14 cellular contexts compared by ENCODE assay signal in the genomic region with DNA sequence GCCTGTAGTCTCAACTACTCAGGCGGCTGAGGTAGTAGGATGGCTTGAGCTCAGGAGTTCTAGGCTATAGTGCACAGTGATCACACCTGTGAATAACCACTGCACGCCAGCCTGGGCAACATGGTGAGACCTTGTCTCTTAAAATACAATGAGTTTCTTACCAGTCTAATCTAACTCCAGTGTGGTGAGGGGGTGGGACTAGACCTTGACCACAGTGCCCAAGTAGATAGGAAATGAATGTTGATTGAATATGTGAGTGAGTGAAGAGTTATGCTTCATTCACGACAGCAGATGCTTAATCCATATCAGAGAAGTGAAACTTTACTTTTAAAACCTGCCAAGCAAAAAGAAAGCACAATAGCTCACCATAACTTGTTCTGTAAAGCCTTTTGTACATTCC. TPM values are rescaled to one million over a fixed set of nuclear protein-coding genes. Genes with fewer than 3 reads are reported as not detected.
A peak's percentile ranks its signal among the peaks of the same experiment; 100 is the strongest.
DNase-seq lines count a peak whose midpoint lies in the region; ATAC-seq, FAIRE-seq and TF ChIP-seq lines count a peak whose summit lies in the region.
"Had no signal": no experiment of that assay in that cellular context is flagged by ENCODE, and none has a peak within 500 bp of the region (broad histone marks: within the 10 kb centered on the region; RNA-seq: fewer than 3 reads in every experiment).

No MANE protein-coding gene starts in this region.

- TF ChIP-seq CTCF in GM12878 (IDR thresholded peaks at IDR 0.05 in 2 of 3, conservative IDR thresholded peaks at IDR 0.05 in 1 of 3; ENCODE audit: control insufficient read depth in 2 of 3, extremely low read depth in 1 of 3, insufficient read depth in 1 of 3, low read depth in 3 of 3, low read length in 3 of 3) = no peak

- SMC1A ChIA-PET in GM12878 (lab: Charles Lee; ENCODE audit: uncharacterized antibody, unreplicated experiment) = interaction anchor here (0.8 to 2.9 kb wide), 10 partner anchors 10 to 71 kb away, joined by 3 to 15 read pairs (median 3); no protein-coding TSS in a partner anchor

- H2AFZ ChIP-seq in GM12878 (ENCODE audit: control insufficient read depth, low read depth, low read length) = peak overlapping the region; percentile 40; the same call in 1 of the 2 replicates

- WGBS in GM12878 (ENCODE audit: insufficient coverage, insufficient replicate concordance, low lambda C conversion rate, missing lambda C conversion rate) = 4% methylated on average over 3 of the region's 3 CpGs

- H4K20me1 ChIP-seq in GM12878 (ENCODE audit: control insufficient read depth, insufficient read depth) = no peaks in the 10 kb centered on the region

- FAIRE-seq in GM12878 (lab: Jason Lieb, UNC) = peak; percentile 91
- FAIRE-seq: astrocyte had no signal

- POLR2A ChIA-PET in GM12878 (lab: Charles Lee) = interaction anchor here (0.9 to 1.2 kb wide), 2 partner anchors 10 to 13 kb away, joined by 3 to 4 read pairs; no protein-coding TSS in a partner anchor

- H3K36me3 ChIP-seq in GM12878 (ENCODE audit: control insufficient read depth in 2 of 2, insufficient read depth in 2 of 2, low read length in 1 of 2) = no peaks in the 10 kb centered on the region; a peak in 1 of 4 replicates

- no peak overlapping the region for H3K9ac ChIP-seq in GM12878 (ENCODE audit: control insufficient read depth, insufficient read depth, low read length)

- H3K27ac ChIP-seq in GM12878 (ENCODE audit: control insufficient read depth, insufficient read depth) = no peak overlapping the region
- H3K27ac ChIP-seq: C4-2B, heart right ventricle, left ventricle myocardium inferior, neutrophil had no signal

- CTCF ChIA-PET in GM12878 (lab: Yijun Ruan, JAX) = interaction anchor here (0.9 to 1.2 kb wide), 3 partner anchors 11 to 29 kb away, joined by 3 read pairs; a partner anchor contains a TSS

- TF ChIP-seq POLR2A in GM12878 (IDR thresholded peaks at IDR 0.05; ENCODE audit: low read depth, low read length) = no peak

- no peaks in the 10 kb centered on the region for H3K9me3 ChIP-seq in GM12878 (replicated peaks; ENCODE audit: control insufficient read depth, insufficient read depth, low read length)
- H3K9me3 ChIP-seq: heart right ventricle, left ventricle myocardium inferior, neutrophil had no signal

- TF ChIP-seq RAD21 in GM12878 (IDR thresholded peaks at IDR 0.05; ENCODE audit: insufficient read depth, low read depth, low read length) = no peak

- peak overlapping the region; percentile 29; the same call in 1 of the 2 replicates for H3K4me2 ChIP-seq in GM12878 (ENCODE audit: control insufficient read depth, insufficient read depth)

- no peak for TF ChIP-seq EP300 in GM12878 (IDR thresholded peaks at IDR 0.05; ENCODE audit: borderline replicate concordance in 1 of 2, control insufficient read depth in 1 of 2, low read depth in 2 of 2, low read length in 2 of 2)

- in situ Hi-C loops in GM12878 (cut with MboI) = no loop called here

- RAD21 ChIA-PET in GM12878 (lab: Charles Lee; ENCODE audit: unreplicated experiment) = interaction anchor here (1.1 to 1.5 kb wide), 3 partner anchors 13 to 71 kb away, joined by 3 to 5 read pairs (median 4); a partner anchor contains a TSS

- H3K79me2 ChIP-seq in GM12878 (ENCODE audit: control insufficient read depth, insufficient read depth, low read length) = no peaks in the 10 kb centered on the region

- H3K4me3 ChIP-seq in GM12878 = no peak overlapping the region; the same call in 1 of the 2 replicates
- H3K4me3 ChIP-seq: heart right ventricle, left ventricle myocardium inferior had no signal

- DNase-seq in GM12878 (ENCODE audit: low read depth, low spot score) (peak; percentile 62), globus pallidus (ENCODE audit: low spot score) (no peak), NCI-H446 (lab: John Stamatoyannopoulos, UW) (no peak), NCI-H82 treated with DMSO at 0.1 percent for 48 hours (lab: John Stamatoyannopoulos, UW; ENCODE audit: unreplicated experiment) (no peak), SW480 (ENCODE audit: low spot score) (no peak)
- DNase-seq: heart right ventricle, left ventricle myocardium inferior, NCI-H187 had no signal

- H3K27me3 ChIP-seq in GM12878 (replicated peaks in 1 of 2; ENCODE audit: control insufficient read depth in 2 of 2, insufficient read depth in 2 of 2, low read length in 1 of 2) = no peaks in the 10 kb centered on the region
- H3K27me3 ChIP-seq: heart right ventricle, neutrophil had no signal

- ATAC-seq in GM18907 (IDR thresholded peaks at IDR 0.05; ENCODE audit: unreplicated experiment) (peak; percentile 94), GM21717 (IDR thresholded peaks at IDR 0.05; ENCODE audit: unreplicated experiment) (peak; percentile 82), HG03280 (IDR thresholded peaks at IDR 0.05; ENCODE audit: unreplicated experiment) (peak; percentile 75), GM12878 (peak; percentile 97)
- ATAC-seq: heart right ventricle had no signal

- BruUV-seq in GM12878 (replicated peaks; lab: Mats Ljungman, UMichigan) = no TSS peak

- intact Hi-C loops in GM12878 (cut with micrococcal nuclease; ENCODE audit: unreplicated experiment) = no loop called here

- peaks cover 4% of the 10 kb centered on the region; the same call in 1 of the 2 replicates for H3K4me1 ChIP-seq in GM12878 (ENCODE audit: control insufficient read depth, insufficient read depth, low read length)
- H3K4me1 ChIP-seq: heart right ventricle, left ventricle myocardium inferior had no signal

TF ChIP-seq in GM12878, 131 proteins besides CTCF, POLR2A, EP300 and RAD21 (continues in another document):
- TF ChIP-seq, protein P1, sequence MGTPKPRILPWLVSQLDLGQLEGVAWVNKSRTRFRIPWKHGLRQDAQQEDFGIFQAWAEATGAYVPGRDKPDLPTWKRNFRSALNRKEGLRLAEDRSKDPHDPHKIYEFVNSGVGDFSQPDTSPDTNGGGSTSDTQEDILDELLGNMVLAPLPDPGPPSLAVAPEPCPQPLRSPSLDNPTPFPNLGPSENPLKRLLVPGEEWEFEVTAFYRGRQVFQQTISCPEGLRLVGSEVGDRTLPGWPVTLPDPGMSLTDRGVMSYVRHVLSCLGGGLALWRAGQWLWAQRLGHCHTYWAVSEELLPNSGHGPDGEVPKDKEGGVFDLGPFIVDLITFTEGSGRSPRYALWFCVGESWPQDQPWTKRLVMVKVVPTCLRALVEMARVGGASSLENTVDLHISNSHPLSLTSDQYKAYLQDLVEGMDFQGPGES (IDR thresholded peaks at IDR 0.05) = no peak
- TF ChIP-seq RUNX3 (IDR thresholded peaks at IDR 0.05; ENCODE audit: low read length) = peak; percentile 61
- no peak for TF ChIP-seq SMARCA5 (IDR thresholded peaks at IDR 0.05)

RNA-seq across cellular contexts. Expression of a gene that starts 11.2 kb away (rescaled TPM):
- 3.0 and 4.2 TPM in 2 replicates for total RNA-seq in GM12878 (2013; cell fraction: nucleolus; rRNA removed)
- total RNA-seq in GM12878 (2014; rRNA removed) (0.34 and 0.38 TPM in 2 replicates), GM12878 (2014; rRNA removed; fragmentation: Illumina TruSeq; extraction: Trizol) (0.45 and 0.78 TPM in 2 replicates), GM12878 (2021) (0.45 and 0.69 TPM in 2 replicates)
- 0.12 TPM for polyA plus RNA-seq in GM12878 (2011; ENCODE audit: low read depth)
- polyA plus RNA-seq in GM12878 (2011; rRNA removed) (0.56 and 0.61 TPM in 2 replicates), GM12878 (2014; fragmentation: Illumina TruSeq; extraction: Trizol) (0.78 and 1.2 TPM in 2 replicates), GM12878 (2014; fragmentation: Nextera tagmentation; extraction: Ambion mirVana) (under 1 TPM in 1 of 2 experiments, not detected in 1; 0.33 TPM), GM12878 (2014; rRNA removed) (0.46 and 0.86 TPM in 2 replicates), GM12878 (2016; fragmentation: Nextera tagmentation; extraction: Ambion mirVana) (1 to 10 TPM in 1 of 2 experiments, under 1 TPM in 1; 0.53 to 1.1 TPM)
- polyA plus RNA-seq in GM12878 (2011; cell fraction: cytosol; rRNA removed) = 0.22 and 0.25 TPM in 2 replicates
- 0.16 and 0.53 TPM in 2 replicates for polyA plus RNA-seq in GM12878 (2011; cell fraction: nucleus; rRNA removed)
- 0.49 and 0.65 TPM in 2 replicates for polyA plus RNA-seq in GM12878 (2012)
- 0.31 and 0.37 TPM in 2 replicates for polyA minus RNA-seq in GM12878 (2011; rRNA and poly(A)+ RNA removed)
- not detected in 2 replicates for polyA minus RNA-seq in GM12878 (2011; cell fraction: cytosol; rRNA and poly(A)+ RNA removed)
- polyA minus RNA-seq in GM12878 (2011; cell fraction: nucleus; rRNA and poly(A)+ RNA removed) = 0.60 and 0.86 TPM in 2 replicates

RNA-seq across cellular contexts. Expression of a gene that starts 17.4 kb away (rescaled TPM):
- 11.2 and 11.3 TPM in 2 replicates for total RNA-seq in GM12878 (2013; cell fraction: nucleolus; rRNA removed)
- 18.2 and 24.5 TPM in 2 replicates for total RNA-seq in GM12878 (2014; rRNA removed)
- total RNA-seq in GM12878 (2014; rRNA removed; fragmentation: Illumina TruSeq; extraction: Trizol) = 22.0 and 22.8 TPM in 2 replicates
- 18.9 and 20.5 TPM in 2 replicates for total RNA-seq in GM12878 (2021)
- polyA plus RNA-seq in GM12878 (2011; ENCODE audit: low read depth) = 10.6 TPM
- polyA plus RNA-seq in GM12878 (2011; rRNA removed) = 28.4 and 50.1 TPM in 2 replicates
- 9.8 and 11.3 TPM in 2 replicates for polyA plus RNA-seq in GM12878 (2011; cell fraction: cytosol; rRNA removed)
- polyA plus RNA-seq in GM12878 (2011; cell fraction: nucleus; rRNA removed) = 9.1 and 9.3 TPM in 2 replicates
- polyA plus RNA-seq in GM12878 (2012) = 13.6 and 13.9 TPM in 2 replicates
- 23.7 and 31.3 TPM in 2 replicates for polyA plus RNA-seq in GM12878 (2014; fragmentation: Illumina TruSeq; extraction: Trizol)
- 10 to 100 TPM; 37.7 to 75.2 TPM for polyA plus RNA-seq in GM12878 (2014; fragmentation: Nextera tagmentation; extraction: Ambion mirVana)
- 12.6 and 15.4 TPM in 2 replicates for polyA plus RNA-seq in GM12878 (2014; rRNA removed)
- polyA plus RNA-seq in GM12878 (2016; fragmentation: Nextera tagmentation; extraction: Ambion mirVana) = 10 to 100 TPM; 34.3 to 43.2 TPM
- polyA minus RNA-seq in GM12878 (2011; rRNA and poly(A)+ RNA removed) = 10.9 and 17.1 TPM in 2 replicates
- polyA minus RNA-seq in GM12878 (2011; cell fraction: cytosol; rRNA and poly(A)+ RNA removed) = 5.3 and 7.6 TPM in 2 replicates
- 3.5 and 6.0 TPM in 2 replicates for polyA minus RNA-seq in GM12878 (2011; cell fraction: nucleus; rRNA and poly(A)+ RNA removed)

RNA-seq across cellular contexts. Expression of a gene that starts 17.6 kb away (rescaled TPM):
- total RNA-seq in GM12878 (2013; cell fraction: nucleolus; rRNA removed) = 73.9 and 80.0 TPM in 2 replicates
- 13.9 and 14.3 TPM in 2 replicates for total RNA-seq in GM12878 (2014; rRNA removed)
- total RNA-seq in GM12878 (2014; rRNA removed; fragmentation: Illumina TruSeq; extraction: Trizol) = 13.5 and 16.2 TPM in 2 replicates
- 8.5 and 9.3 TPM in 2 replicates for total RNA-seq in GM12878 (2021)
- 4.5 TPM for polyA plus RNA-seq in GM12878 (2011; ENCODE audit: low read depth)
- polyA plus RNA-seq in GM12878 (2011; rRNA removed) = 15.4 and 20.2 TPM in 2 replicates
- polyA plus RNA-seq in GM12878 (2011; cell fraction: cytosol; rRNA removed) = 8.1 and 8.2 TPM in 2 replicates
- polyA plus RNA-seq in GM12878 (2011; cell fraction: nucleus; rRNA removed) = 35.1 and 49.2 TPM in 2 replicates
- polyA plus RNA-seq in GM12878 (2012) = 4.2 and 6.8 TPM in 2 replicates
- 13.1 and 15.4 TPM in 2 replicates for polyA plus RNA-seq in GM12878 (2014; fragmentation: Illumina TruSeq; extraction: Trizol)
- under 1 TPM; 0.84 to 0.97 TPM for polyA plus RNA-seq in GM12878 (2014; fragmentation: Nextera tagmentation; extraction: Ambion mirVana)
- 10.3 and 10.5 TPM in 2 replicates for polyA plus RNA-seq in GM12878 (2014; rRNA removed)
- 1 to 10 TPM; 2.9 to 3.8 TPM for polyA plus RNA-seq in GM12878 (2016; fragmentation: Nextera tagmentation; extraction: Ambion mirVana)
- 24.0 and 27.3 TPM in 2 replicates for polyA minus RNA-seq in GM12878 (2011; rRNA and poly(A)+ RNA removed)
- polyA minus RNA-seq in GM12878 (2011; cell fraction: cytosol; rRNA and poly(A)+ RNA removed) = 7.7 and 8.2 TPM in 2 replicates
- polyA minus RNA-seq in GM12878 (2011; cell fraction: nucleus; rRNA and poly(A)+ RNA removed) = 37.6 and 45.2 TPM in 2 replicates
